Comparison of ENCODE assay signal across 15 cellular contexts in genomic region chr10:97782455-97783228, GRCh38. TPM values are rescaled to one million over a fixed set of nuclear protein-coding genes. Genes with fewer than 3 reads are reported as not detected.
DNase-seq lines count a peak whose midpoint lies in the region; ATAC-seq and TF ChIP-seq lines count a peak whose summit lies in the region.
"Had no signal": no experiment of that assay in that cellular context is flagged by ENCODE, and none has a peak within 500 bp of the region (broad histone marks: within the 10 kb centered on the region; RNA-seq: fewer than 3 reads in every experiment).

No MANE protein-coding gene starts in this region.

- no peaks in the 10 kb centered on the region for H3K36me3 Mint-ChIP-seq in CD4-positive, alpha-beta memory T cell
- no peaks in the 10 kb centered on the region for H3K36me3 Mint-ChIP-seq in naive thymus-derived CD8-positive, alpha-beta T cell
- H3K36me3 Mint-ChIP-seq: activated CD4-positive, alpha-beta memory T cell treated with anti-CD3 and anti-CD28 coated beads for 36 hours had no signal

- H3K27ac ChIP-seq in CD4-positive, alpha-beta memory T cell (ENCODE audit: low read depth, low read length): no peak overlapping the region
- H3K27ac ChIP-seq in dorsolateral prefrontal cortex: no peak overlapping the region

- no peak overlapping the region for H3K4me3 ChIP-seq in CD4-positive, alpha-beta memory T cell (ENCODE audit: low read length in 2 of 2)
- H3K4me3 ChIP-seq in Loucy (ENCODE audit: low read length, poor library complexity, severe bottlenecking) (no peak overlapping the region), dorsolateral prefrontal cortex (no peak overlapping the region)

- H4K20me1 ChIP-seq in Loucy (ENCODE audit: insufficient read depth, low read length, poor library complexity, severe bottlenecking): no peaks in the 10 kb centered on the region

- no peak overlapping the region for H2AFZ ChIP-seq in Loucy (ENCODE audit: low read length)

- POLR2A ChIA-PET in CD4-positive, alpha-beta memory T cell (lab: Charles Lee; ENCODE audit: partially characterized antibody): interaction anchor here (1.3 to 1.5 kb wide), 2 partner anchors 8 to 46 kb away, joined by 4 to 5 read pairs; partner anchors contain the start of gene ZFYVE27
- POLR2A ChIA-PET in naive thymus-derived CD8-positive, alpha-beta T cell (lab: Charles Lee): interaction anchor here (2.6 to 4.5 kb wide), 8 partner anchors 8 to 86 kb away, joined by 15 to 52 read pairs (median 22); partner anchors contain the start of genes GOLGA7B, SFRP5 and ZFYVE27

- H3K9me3 Mint-ChIP-seq in CD4-positive, alpha-beta memory T cell: no peaks in the 10 kb centered on the region
- H3K9me3 Mint-ChIP-seq in naive thymus-derived CD8-positive, alpha-beta T cell: no peaks in the 10 kb centered on the region
- H3K9me3 Mint-ChIP-seq: activated CD4-positive, alpha-beta memory T cell treated with anti-CD3 and anti-CD28 coated beads for 36 hours; activated T-helper 1 cell treated with anti-CD3 and anti-CD28 coated beads, Interleukin-12 subunit alpha, Interleukin-12 subunit beta, Interleukin-2, Interleukin-4 antibody, amounts not matched to agents 30 ng/mL and 10 ng/mL and 1 ng/mL, durations not matched to agents 14 hours and 24 hours and 36 hours had no signal

- in situ Hi-C loops in ACHN (cut with HindIII; ENCODE audit: low pct_ligation_motif_present, low pct_unique_long_range_greater_than_20kb, low sequenced_read_pairs) (no loop called here), GM13977 (cut with MboI; ENCODE audit: low pct_unique_long_range_greater_than_20kb, low sequenced_read_pairs, unreplicated experiment) (no loop called here)

- peaks cover 13 to 28% (median 21%) of the 10 kb centered on the region in 4 donors for H3K4me1 Mint-ChIP-seq in CD4-positive, alpha-beta memory T cell
- H3K4me1 Mint-ChIP-seq in naive thymus-derived CD8-positive, alpha-beta T cell: peaks cover 37 to 60% (median 45%) of the 10 kb centered on the region in 4 donors

- TF ChIP-seq CTCF in Loucy (conservative IDR thresholded peaks at IDR 0.05; ENCODE audit: low read length) (0 out of 2 replicates have a peak, but pooled peaks have one; percentile 16), dorsolateral prefrontal cortex (IDR thresholded peaks at IDR 0.05 in 54 of 56, conservative IDR thresholded peaks at IDR 0.05 in 2 of 56; ENCODE audit: low read depth in 1 of 56, partially characterized antibody in 56 of 56) (no peak), GM13977 (IDR thresholded peaks at IDR 0.05; ENCODE audit: extremely low read depth, insufficient read depth, missing control alignments) (no peak)

- H3K27me3 Mint-ChIP-seq in CD4-positive, alpha-beta memory T cell: peaks cover 0 to 2% of the 10 kb centered on the region in 2 donors
- H3K27me3 Mint-ChIP-seq in naive thymus-derived CD8-positive, alpha-beta T cell: no peaks in the 10 kb centered on the region
- H3K27me3 Mint-ChIP-seq: activated CD4-positive, alpha-beta memory T cell treated with anti-CD3 and anti-CD28 coated beads for 36 hours had no signal

- intact Hi-C loops in CD4-positive, alpha-beta memory T cell (cut with micrococcal nuclease): no loop called here
- intact Hi-C loops in dorsolateral prefrontal cortex (cut with DNase I): no loop called here

- DNase-seq in CD4-positive, alpha-beta memory T cell: no peak
- peak; percentile 27 to 55 for DNase-seq in erythroblast (lab: John Stamatoyannopoulos, UW)
- DNase-seq in naive thymus-derived CD8-positive, alpha-beta T cell: no peak
- DNase-seq in H4 (ENCODE audit: low spot score): no peak
- no peak for DNase-seq in dorsolateral prefrontal cortex
- DNase-seq in ACHN: no peak
- DNase-seq in GM13977 (ENCODE audit: low spot score): no peak
- DNase-seq: activated CD4-positive, alpha-beta memory T cell treated with anti-CD3 and anti-CD28 coated beads for 36 hours; amygdala; foreskin melanocyte; GDM1; occipital lobe; stimulated activated CD4-positive, alpha-beta T cell treated with anti-CD3 and anti-CD28 coated beads, Interleukin-4, amount 100 ng/mL, for 24 hours had no signal

- no peaks in the 10 kb centered on the region for H3F3A ChIP-seq in Loucy (ENCODE audit: low read depth)

- CTCF ChIA-PET in CD4-positive, alpha-beta memory T cell (lab: Charles Lee; ENCODE audit: partially characterized antibody): interaction anchor here (1.1 to 5.0 kb wide), 2 partner anchors 9 to 53 kb away, joined by 3 to 43 read pairs; no protein-coding TSS in a partner anchor

- peak overlapping the region in 6 of 7 donors; percentile 68 to 93 (median 88) for H3K27ac Mint-ChIP-seq in CD4-positive, alpha-beta memory T cell
- H3K27ac Mint-ChIP-seq in naive thymus-derived CD8-positive, alpha-beta T cell: peak overlapping the region; percentile 86 to 99 (median 96)
- H3K27ac Mint-ChIP-seq: activated CD4-positive, alpha-beta memory T cell treated with anti-CD3 and anti-CD28 coated beads for 36 hours; activated T-helper 1 cell treated with anti-CD3 and anti-CD28 coated beads, Interleukin-12 subunit alpha, Interleukin-12 subunit beta, Interleukin-2, Interleukin-4 antibody, amounts not matched to agents 30 ng/mL and 10 ng/mL and 1 ng/mL, durations not matched to agents 14 hours and 24 hours and 36 hours had no signal

- no peaks in the 10 kb centered on the region for H3K79me2 ChIP-seq in Loucy (ENCODE audit: insufficient read depth, low read length)

- H3K27me3 ChIP-seq in CD4-positive, alpha-beta memory T cell (ENCODE audit: insufficient read depth, low read length): no peaks in the 10 kb centered on the region
- H3K27me3 ChIP-seq in Loucy (ENCODE audit: insufficient read depth, low read length, poor library complexity, severe bottlenecking): no peaks in the 10 kb centered on the region
- H3K27me3 ChIP-seq in dorsolateral prefrontal cortex: no peaks in the 10 kb centered on the region

- no peaks in the 10 kb centered on the region for H3K36me3 ChIP-seq in CD4-positive, alpha-beta memory T cell (ENCODE audit: insufficient read depth, low read length)
- H3K36me3 ChIP-seq in Loucy (ENCODE audit: insufficient read depth, low read length): no peaks in the 10 kb centered on the region

- no peak overlapping the region for H3K9ac ChIP-seq in Loucy (ENCODE audit: low read depth, low read length, poor library complexity, severe bottlenecking)

- peaks cover 30% of the 10 kb centered on the region for H3K4me1 ChIP-seq in CD4-positive, alpha-beta memory T cell (ENCODE audit: insufficient read depth, low read length)
- H3K4me1 ChIP-seq in Loucy (ENCODE audit: insufficient read depth, low read length, poor library complexity, severe bottlenecking): peaks cover 19% of the 10 kb centered on the region

- no peaks in the 10 kb centered on the region for H3K9me3 ChIP-seq in CD4-positive, alpha-beta memory T cell (ENCODE audit: control insufficient read depth in 1 of 2, low read length in 2 of 2)
- no peaks in the 10 kb centered on the region for H3K9me3 ChIP-seq in Loucy (ENCODE audit: insufficient read depth, low read depth, low read length)

- H3K9me2 ChIP-seq in Loucy (replicated peaks; ENCODE audit: low read depth, low read length): no peaks in the 10 kb centered on the region

- TF ChIP-seq POLR2A in erythroblast (IDR thresholded peaks at IDR 0.05; ENCODE audit: low read length): no peak

- H3K4me2 ChIP-seq in Loucy (ENCODE audit: low read depth, low read length, poor library complexity, severe bottlenecking): no peak overlapping the region

- peak in 1 of 2 donors; percentile 2 for ATAC-seq in naive thymus-derived CD8-positive, alpha-beta T cell

- H3K4me3 Mint-ChIP-seq in CD4-positive, alpha-beta memory T cell: peak overlapping the region in 2 of 8 donors; percentile 73 to 77
- peak overlapping the region in 8 of 10 donors; percentile 60 to 86 (median 74) for H3K4me3 Mint-ChIP-seq in naive thymus-derived CD8-positive, alpha-beta T cell
- H3K4me3 Mint-ChIP-seq: activated CD4-positive, alpha-beta memory T cell treated with anti-CD3 and anti-CD28 coated beads for 36 hours; activated T-helper 1 cell treated with anti-CD3 and anti-CD28 coated beads, Interleukin-12 subunit alpha, Interleukin-12 subunit beta, Interleukin-2, Interleukin-4 antibody, amounts not matched to agents 30 ng/mL and 10 ng/mL and 1 ng/mL, durations not matched to agents 14 hours and 24 hours and 36 hours had no signal

RNA-seq across cellular contexts. Expression of gene SFRP5, which starts 10.8 kb away (rescaled TPM):
- not detected for total RNA-seq in CD4-positive, alpha-beta memory T cell
- not detected for polyA plus RNA-seq in CD4-positive, alpha-beta memory T cell
- total RNA-seq in naive thymus-derived CD8-positive, alpha-beta T cell: 10 to 100 TPM; 13.6 to 14.4 TPM
- polyA plus RNA-seq in naive thymus-derived CD8-positive, alpha-beta T cell: 10 to 100 TPM; 12.3 to 39.5 (median 20.1) TPM
- total RNA-seq in H4 (2014; rRNA removed; shearing (Covaris generic)): not detected in 2 replicates
- total RNA-seq in dorsolateral prefrontal cortex: 1 to 10 TPM in 59 of 120 experiments, under 1 TPM in 57, not detected in 4; 0.33 to 3.5 (median 1.0) TPM
- total RNA-seq: activated CD4-positive, alpha-beta memory T cell treated with anti-CD3 and anti-CD28 coated beads for 36 hours; activated T-helper 1 cell treated with anti-CD3 and anti-CD28 coated beads, Interleukin-12 subunit alpha, Interleukin-12 subunit beta, Interleukin-2, Interleukin-4 antibody, amounts not matched to agents 30 ng/mL and 10 ng/mL and 1 ng/mL, durations not matched to agents 14 hours and 24 hours and 36 hours had no signal

RNA-seq across cellular contexts. Expression of gene ZFYVE27, which starts 45.7 kb away (rescaled TPM):
- total RNA-seq in CD4-positive, alpha-beta memory T cell: 10 to 100 TPM; 59.5 to 64.5 TPM
- 10 to 100 TPM; 26.8 to 28.8 TPM for polyA plus RNA-seq in CD4-positive, alpha-beta memory T cell
- 10 to 100 TPM; 60.7 to 64.4 TPM for total RNA-seq in naive thymus-derived CD8-positive, alpha-beta T cell
- 10 to 100 TPM; 29.1 to 37.9 (median 34.1) TPM for polyA plus RNA-seq in naive thymus-derived CD8-positive, alpha-beta T cell
- total RNA-seq in H4 (2014; rRNA removed; shearing (Covaris generic)): 10.2 and 13.1 TPM in 2 replicates
- 10 to 100 TPM; 47.7 to 82.7 (median 64.5) TPM for total RNA-seq in dorsolateral prefrontal cortex

Comparison
In these comparisons a context has a peak if more than half of its experiments do, and no peak if none do; other contexts are left out.
1. DNase-seq: peak in erythroblast (2 of 2); none in CD4-positive, alpha-beta memory T cell (0 of 5), naive thymus-derived CD8-positive, alpha-beta T cell (0 of 10), H4 (single experiment), dorsolateral prefrontal cortex (0 of 10), ACHN (single experiment) and GM13977 (single experiment).